ENCODE assay signal across 1 cellular context in the genomic region with DNA sequence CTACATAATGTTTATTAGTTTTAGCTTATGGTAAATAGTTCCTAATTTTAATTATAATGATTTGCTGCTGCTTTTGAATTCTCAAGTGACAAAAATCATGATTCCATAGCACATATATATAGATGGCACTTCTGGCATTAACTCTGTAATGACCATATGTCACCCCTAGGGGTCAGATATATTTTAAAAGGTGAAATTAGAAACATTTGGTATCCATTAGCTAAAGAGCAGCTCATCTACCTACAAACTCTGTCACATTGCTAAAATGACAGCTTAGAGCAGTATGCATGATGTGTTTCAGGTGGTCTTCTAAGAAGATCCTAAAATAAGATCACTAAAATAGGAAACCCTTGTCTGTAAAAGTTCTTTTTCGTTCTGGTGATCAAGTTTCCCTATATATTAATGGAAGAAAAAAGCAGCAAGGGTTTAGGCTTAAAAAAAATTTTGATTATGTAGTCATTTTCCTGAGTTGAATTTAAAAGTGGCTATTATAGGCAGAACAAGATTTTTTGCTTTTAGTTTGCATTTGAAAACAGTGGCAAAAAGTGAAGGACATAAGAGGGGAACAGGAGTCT.
TF ChIP-seq lines count a peak whose summit lies in the region.

No MANE protein-coding gene starts in this region.

TF ChIP-seq in H1, 55 proteins besides CTCF, POLR2A, EP300 and RAD21:
- no peak for TF ChIP-seq CHD7 (IDR thresholded peaks at IDR 0.05; ENCODE audit: insufficient replicate concordance, low read length)
- TF ChIP-seq POLR2AphosphoS5 (IDR thresholded peaks at IDR 0.05; ENCODE audit: low read depth, low read length) = no peak
- TF ChIP-seq SIN3A (conservative IDR thresholded peaks at IDR 0.05 in 1 of 2, IDR thresholded peaks at IDR 0.05 in 1 of 2; ENCODE audit: low read depth in 1 of 2, low read length in 2 of 2) = no peak
- no peak for TF ChIP-seq ASH2L (IDR thresholded peaks at IDR 0.05; ENCODE audit: low read length)
- no peak for TF ChIP-seq ZNF274 (IDR thresholded peaks at IDR 0.05; ENCODE audit: borderline replicate concordance, extremely low read depth, low read length)
- TF ChIP-seq BCL11A (IDR thresholded peaks at IDR 0.05; ENCODE audit: low read depth in 2 of 2, low read length in 2 of 2) = no peak
- TF ChIP-seq, protein P1, sequence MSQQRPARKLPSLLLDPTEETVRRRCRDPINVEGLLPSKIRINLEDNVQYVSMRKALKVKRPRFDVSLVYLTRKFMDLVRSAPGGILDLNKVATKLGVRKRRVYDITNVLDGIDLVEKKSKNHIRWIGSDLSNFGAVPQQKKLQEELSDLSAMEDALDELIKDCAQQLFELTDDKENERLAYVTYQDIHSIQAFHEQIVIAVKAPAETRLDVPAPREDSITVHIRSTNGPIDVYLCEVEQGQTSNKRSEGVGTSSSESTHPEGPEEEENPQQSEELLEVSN (IDR thresholded peaks at IDR 0.05) = no peak
- TF ChIP-seq TBP (IDR thresholded peaks at IDR 0.05; ENCODE audit: low read depth, low read length) = no peak
- TF ChIP-seq USF2 (IDR thresholded peaks at IDR 0.05; ENCODE audit: low read length) = no peak
- TF ChIP-seq JUN (IDR thresholded peaks at IDR 0.05; ENCODE audit: low read depth, low read length) = no peak
